ENCODE assay signal across 9 cellular contexts in the genomic region with DNA sequence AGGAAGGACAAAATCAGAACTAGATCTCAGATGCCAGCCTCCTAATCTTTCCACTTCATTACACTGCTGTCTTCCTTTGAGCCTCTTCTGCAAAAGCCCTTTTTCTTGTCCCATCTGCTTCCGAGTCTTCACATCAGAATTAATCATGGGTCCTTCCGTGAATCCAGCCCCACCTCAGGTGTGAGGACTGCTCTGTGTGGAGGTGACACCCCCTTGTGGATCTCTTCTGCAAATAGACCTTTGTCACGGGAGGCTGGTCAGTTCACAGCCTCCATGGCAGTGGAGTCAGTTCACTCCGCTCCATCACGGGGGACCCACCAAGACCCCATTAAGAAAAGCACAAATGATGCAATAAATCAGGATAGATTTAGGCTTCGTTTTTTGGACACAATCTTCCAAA.
DNase-seq lines count a peak whose midpoint lies in the region; FAIRE-seq lines count a peak whose summit lies in the region.
"Had no signal": no experiment of that assay in that cellular context is flagged by ENCODE, and none has a peak within 500 bp of the region (broad histone marks: within the 10 kb centered on the region; RNA-seq: fewer than 3 reads in every experiment).

No MANE protein-coding gene starts in this region.

- H3K4me3 Mint-ChIP-seq in activated naive CD4-positive, alpha-beta T cell treated with anti-CD3 and anti-CD28 coated beads, Interleukin-2, amount 10 ng/mL, durations not matched to agents 7 days and 5 days, result no peak overlapping the region
- H3K4me3 Mint-ChIP-seq: activated naive CD8-positive, alpha-beta T cell had no signal

- H3K9me3 Mint-ChIP-seq in activated naive CD4-positive, alpha-beta T cell treated with anti-CD3 and anti-CD28 coated beads, Interleukin-2, amount 10 ng/mL, durations not matched to agents 7 days and 5 days, result no peaks in the 10 kb centered on the region

- FAIRE-seq in frontal cortex (lab: Jason Lieb, UNC), result no peak

- no peaks in the 10 kb centered on the region for H3K36me3 Mint-ChIP-seq in activated naive CD4-positive, alpha-beta T cell treated with anti-CD3 and anti-CD28 coated beads, Interleukin-2, amount 10 ng/mL, durations not matched to agents 7 days and 5 days
- H3K36me3 Mint-ChIP-seq: activated naive CD8-positive, alpha-beta T cell had no signal

- CTCF ChIA-PET in activated naive CD4-positive, alpha-beta T cell treated with anti-CD3 and anti-CD28 coated beads, Interleukin-2, amount 10 ng/mL, durations not matched to agents 7 days and 5 days (lab: Charles Lee), result interaction anchor here (0.8 to 1.8 kb wide), 4 partner anchors 9 to 805 kb away, joined by 3 to 8 read pairs (median 4); no protein-coding TSS in a partner anchor

- H3K27ac Mint-ChIP-seq in activated naive CD4-positive, alpha-beta T cell treated with anti-CD3 and anti-CD28 coated beads, Interleukin-2, amount 10 ng/mL, durations not matched to agents 7 days and 5 days, result no peak overlapping the region
- H3K27ac Mint-ChIP-seq: activated naive CD8-positive, alpha-beta T cell had no signal

- no peaks in the 10 kb centered on the region for H3K27me3 Mint-ChIP-seq in activated naive CD4-positive, alpha-beta T cell treated with anti-CD3 and anti-CD28 coated beads, Interleukin-2, amount 10 ng/mL, durations not matched to agents 7 days and 5 days
- H3K27me3 Mint-ChIP-seq: activated naive CD8-positive, alpha-beta T cell had no signal

- DNase-seq in GM03348 (ENCODE audit: low spot score), result peak; percentile 28
- peak; percentile 20 for DNase-seq in HuH-7.5 (ENCODE audit: low spot score)
- peak; percentile 53 for DNase-seq in cerebellar cortex (ENCODE audit: low spot score)
- DNase-seq in myocyte (ENCODE audit: low read depth), result peak; percentile 33
- DNase-seq in frontal cortex (ENCODE audit: low spot score in 2 of 2), result no peak
- no peak for DNase-seq in COLO668 (lab: John Stamatoyannopoulos, UW; ENCODE audit: unreplicated experiment)
- no peak for DNase-seq in DMS79 (lab: John Stamatoyannopoulos, UW)
- no peak for DNase-seq in activated naive CD4-positive, alpha-beta T cell treated with anti-CD3 and anti-CD28 coated beads, Interleukin-2, amount 10 ng/mL, durations not matched to agents 7 days and 5 days

- H3K4me1 Mint-ChIP-seq in activated naive CD4-positive, alpha-beta T cell treated with anti-CD3 and anti-CD28 coated beads, Interleukin-2, amount 10 ng/mL, durations not matched to agents 7 days and 5 days, result peaks cover 6% of the 10 kb centered on the region

Comparison
In these comparisons a context has a peak if more than half of its experiments do, and no peak if none do; other contexts are left out.
1. DNase-seq: peak in GM03348 (single experiment), HuH-7.5 (single experiment), cerebellar cortex (single experiment) and myocyte (single experiment); none in frontal cortex (0 of 2), COLO668 (single experiment), DMS79 (single experiment) and activated naive CD4-positive, alpha-beta T cell treated with anti-CD3 and anti-CD28 coated beads, Interleukin-2, amount 10 ng/mL, durations not matched to agents 7 days and 5 days (single experiment).